Comparison of ENCODE assay signal across 1 cellular context in the genomic region with DNA sequence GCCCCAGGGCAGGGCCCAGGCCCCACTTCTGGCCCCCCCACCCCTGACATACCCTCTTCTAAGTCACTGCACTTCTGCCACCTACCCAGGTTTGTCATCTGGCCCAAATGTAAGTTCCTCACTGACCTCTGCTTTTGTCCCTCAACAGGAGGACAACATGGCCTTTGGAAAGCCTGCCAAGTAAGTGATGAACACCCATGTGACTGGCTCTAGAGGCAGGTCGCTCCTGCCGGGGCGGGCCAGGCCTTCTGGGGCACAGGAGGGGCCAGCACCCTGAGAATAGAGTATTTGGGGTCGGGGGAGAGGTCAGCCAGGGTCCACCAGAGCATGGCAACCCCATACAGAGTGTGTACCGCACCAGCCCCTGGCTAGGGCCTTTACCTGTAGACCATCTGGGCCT.
TF ChIP-seq lines count a peak whose summit lies in the region.

No MANE protein-coding gene starts in this region.

TF ChIP-seq in K562, 482 proteins besides CTCF, POLR2A, EP300 and RAD21:
- TF ChIP-seq NFXL1 (CRISPR knock-in tag; IDR thresholded peaks at IDR 0.05): no peak
- TF ChIP-seq BCOR (IDR thresholded peaks at IDR 0.05): no peak
- TF ChIP-seq, protein P1, sequence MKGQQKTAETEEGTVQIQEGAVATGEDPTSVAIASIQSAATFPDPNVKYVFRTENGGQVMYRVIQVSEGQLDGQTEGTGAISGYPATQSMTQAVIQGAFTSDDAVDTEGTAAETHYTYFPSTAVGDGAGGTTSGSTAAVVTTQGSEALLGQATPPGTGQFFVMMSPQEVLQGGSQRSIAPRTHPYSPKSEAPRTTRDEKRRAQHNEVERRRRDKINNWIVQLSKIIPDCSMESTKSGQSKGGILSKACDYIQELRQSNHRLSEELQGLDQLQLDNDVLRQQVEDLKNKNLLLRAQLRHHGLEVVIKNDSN (CRISPR knock-in tag; IDR thresholded peaks at IDR 0.05): 0 out of 2 replicates have a peak, but pooled peaks have one; percentile 27
- TF ChIP-seq, protein P2, sequence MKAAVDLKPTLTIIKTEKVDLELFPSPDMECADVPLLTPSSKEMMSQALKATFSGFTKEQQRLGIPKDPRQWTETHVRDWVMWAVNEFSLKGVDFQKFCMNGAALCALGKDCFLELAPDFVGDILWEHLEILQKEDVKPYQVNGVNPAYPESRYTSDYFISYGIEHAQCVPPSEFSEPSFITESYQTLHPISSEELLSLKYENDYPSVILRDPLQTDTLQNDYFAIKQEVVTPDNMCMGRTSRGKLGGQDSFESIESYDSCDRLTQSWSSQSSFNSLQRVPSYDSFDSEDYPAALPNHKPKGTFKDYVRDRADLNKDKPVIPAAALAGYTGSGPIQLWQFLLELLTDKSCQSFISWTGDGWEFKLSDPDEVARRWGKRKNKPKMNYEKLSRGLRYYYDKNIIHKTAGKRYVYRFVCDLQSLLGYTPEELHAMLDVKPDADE (conservative IDR thresholded peaks at IDR 0.05; ENCODE audit: control insufficient read depth, low read depth, low read length): no peak
- TF ChIP-seq RBM22 (IDR thresholded peaks at IDR 0.05; ENCODE audit: low read depth, low read length, poor library complexity, severe bottlenecking): no peak
